11 cellular contexts compared by ENCODE assay signal in genomic region chr1:156247460-156248322, GRCh38. TPM values are rescaled to one million over a fixed set of nuclear protein-coding genes. Genes with fewer than 3 reads are reported as not detected.
DNase-seq lines count a peak whose midpoint lies in the region; ATAC-seq, FAIRE-seq and TF ChIP-seq lines count a peak whose summit lies in the region.
"Had no signal": no experiment of that assay in that cellular context is flagged by ENCODE, and none has a peak within 500 bp of the region (broad histone marks: within the 10 kb centered on the region; RNA-seq: fewer than 3 reads in every experiment).

TSS of gene PAQR6 (minus strand) at chr1:156248056. CDS start at chr1:156246731, 1,325 bp downstream.

- no peak within 1 kb of the TSS for H2AFZ ChIP-seq in PC-9
- no peak within 1 kb of the TSS for H2AFZ ChIP-seq in mesenchymal stem cell (ENCODE audit: low read depth, low read length)

- no peak within 1 kb of the TSS for H3K4me3 ChIP-seq in PC-9
- H3K4me3 ChIP-seq in pancreas = no peak within 1 kb of the TSS
- no peak within 1 kb of the TSS for H3K4me3 ChIP-seq in mesenchymal stem cell (ENCODE audit: insufficient read depth in 1 of 2, low read depth in 1 of 2, low read length in 2 of 2)
- H3K4me3 ChIP-seq: SK-N-MC, skin epidermis, thyroid gland had no signal

- WGBS in pancreas, 2 donors = 26 to 30% methylated on average over 12 to 16 of the region's 16 CpGs
- 93% methylated on average over 16 of the region's 16 CpGs for WGBS in mesenchymal stem cell

- no peak within 1 kb of the TSS for H2AK5ac ChIP-seq in mesenchymal stem cell (ENCODE audit: low read length, severe bottlenecking)

- POLR2A ChIA-PET in PC-9 (lab: Charles Lee; ENCODE audit: unreplicated experiment) = interaction anchor here (0.6 kb wide), 1 partner anchor 54 kb away, joined by 3 read pairs; no protein-coding TSS in a partner anchor

- TF ChIP-seq CTCF in PC-9 (conservative IDR thresholded peaks at IDR 0.05) (no peak), pancreas (IDR thresholded peaks at IDR 0.05) (no peak)

- H3K4ac ChIP-seq in mesenchymal stem cell (ENCODE audit: low read depth in 1 of 2, low read length in 2 of 2) = peak within 1 kb of the TSS in 1 of 2 experiments; percentile 37

- H3F3A ChIP-seq in PC-9 (ENCODE audit: insufficient read depth, low read depth) = peaks cover 21% of the 10 kb centered on the region; the same call in 1 of the 2 replicates

- H3K18ac ChIP-seq in mesenchymal stem cell (ENCODE audit: low read depth in 1 of 2, low read length in 2 of 2) = no peak within 1 kb of the TSS

- H2BK15ac ChIP-seq in mesenchymal stem cell (ENCODE audit: low read depth, poor library complexity, severe bottlenecking) = no peak within 1 kb of the TSS

- H3K9me3 ChIP-seq in PC-9 (ENCODE audit: insufficient read depth, low read depth) (no peaks in the 10 kb centered on the region), pancreas (no peaks in the 10 kb centered on the region), mesenchymal stem cell (ENCODE audit: control insufficient read depth, low read length) (no peaks in the 10 kb centered on the region)
- H3K9me3 ChIP-seq: thyroid gland had no signal

- no peaks in the 10 kb centered on the region; the same call in 1 of the 2 replicates for H4K20me1 ChIP-seq in PC-9 (ENCODE audit: insufficient read depth)

- CTCF ChIA-PET in PC-9 (lab: Charles Lee) = no interaction called here

- H3K4me1 ChIP-seq in PC-9 (replicated peaks; ENCODE audit: insufficient read depth) = no peaks in the 10 kb centered on the region
- peaks cover 3 to 6% (median 6%) of the 10 kb centered on the region in 3 donors for H3K4me1 ChIP-seq in pancreas
- peaks cover 1% of the 10 kb centered on the region for H3K4me1 ChIP-seq in mesenchymal stem cell (ENCODE audit: control insufficient read depth, insufficient read depth, low read depth, low read length)

- no peak within 1 kb of the TSS for H2BK12ac ChIP-seq in mesenchymal stem cell (ENCODE audit: low read length in 2 of 2)

- H3K79me2 ChIP-seq in PC-9 (ENCODE audit: low read depth) = no peaks in the 10 kb centered on the region

- no peak within 1 kb of the TSS for H3K23ac ChIP-seq in mesenchymal stem cell (ENCODE audit: low read length in 2 of 2)

- H4K8ac ChIP-seq in mesenchymal stem cell (ENCODE audit: low read length) = no peak within 1 kb of the TSS

- H2BK5ac ChIP-seq in mesenchymal stem cell (ENCODE audit: low read depth, low read length, poor library complexity, severe bottlenecking) = no peak within 1 kb of the TSS

- no peak within 1 kb of the TSS for H2BK120ac ChIP-seq in mesenchymal stem cell (ENCODE audit: low read depth, low read length)

- ATAC-seq in pancreas = peak; percentile 12 to 56 (median 37)

- H3K9ac ChIP-seq in mesenchymal stem cell (ENCODE audit: low read length) = no peak within 1 kb of the TSS

- FAIRE-seq in pancreas (lab: Jason Lieb, UNC) = no peak

- in situ Hi-C loops in G401 (cut with HindIII; ENCODE audit: low sequenced_read_pairs) = no loop called here

- H3K36me3 ChIP-seq in PC-9 (ENCODE audit: low read depth) = peaks cover 12% of the 10 kb centered on the region; the same call in 1 of the 2 replicates
- H3K36me3 ChIP-seq in pancreas = peaks cover 2 to 28% (median 6%) of the 10 kb centered on the region in 3 donors
- peaks cover 40 to 71% of the 10 kb centered on the region in 2 experiments for H3K36me3 ChIP-seq in mesenchymal stem cell (ENCODE audit: control insufficient read depth in 1 of 2, insufficient read depth in 2 of 2, low read depth in 1 of 2, low read length in 2 of 2)

- no peaks in the 10 kb centered on the region for H3K27me3 ChIP-seq in PC-9 (ENCODE audit: insufficient read depth, low read depth)
- H3K27me3 ChIP-seq in pancreas = no peaks in the 10 kb centered on the region
- H3K27me3 ChIP-seq in mesenchymal stem cell (ENCODE audit: control insufficient read depth in 1 of 2, insufficient read depth in 1 of 2, low read length in 2 of 2) = peaks cover 0 to 30% of the 10 kb centered on the region in 2 experiments
- H3K27me3 ChIP-seq: thyroid gland had no signal

- no TSS peak for BruUV-seq in PC-9 (replicated peaks; lab: Mats Ljungman, UMichigan)

- intact Hi-C loops in PC-9 (cut with micrococcal nuclease; ENCODE audit: unreplicated experiment) (no loop called here), head of caudate nucleus (cut with DNase I) (no loop called here), pancreas (cut with DNase I) (no loop called here)

- peak within 1 kb of the TSS in 1 of 2 experiments; percentile 9 for H3K14ac ChIP-seq in mesenchymal stem cell (ENCODE audit: low read length in 2 of 2)

- no peaks in the 10 kb centered on the region for H3K9me2 ChIP-seq in PC-9 (ENCODE audit: insufficient read depth)

- H3K4me2 ChIP-seq in PC-9 = no peak within 1 kb of the TSS
- H3K4me2 ChIP-seq in mesenchymal stem cell (ENCODE audit: low read length, poor library complexity, severe bottlenecking) = no peak within 1 kb of the TSS

- H3K79me1 ChIP-seq in mesenchymal stem cell (replicated peaks; ENCODE audit: low read length, poor library complexity, severe bottlenecking) = no peaks in the 10 kb centered on the region

- DNase-seq in G401 (ENCODE audit: low spot score) = peak; percentile 47
- DNase-seq in PC-9 = no peak
- peak; percentile 81 to 98 (median 94) for DNase-seq in head of caudate nucleus
- DNase-seq in pancreas = peak in 2 of 6 donors; percentile 26 to 35
- no peak for DNase-seq in NCI-H128 (lab: John Stamatoyannopoulos, UW; ENCODE audit: unreplicated experiment)
- DNase-seq in mesenchymal stem cell = no peak
- DNase-seq in activated effector memory CD4-positive, alpha-beta T cell treated with Interleukin-2 at 50 U/mL for 16 hours = no peak
- DNase-seq in NCI-H1930 (lab: John Stamatoyannopoulos, UW) = no peak

- no peak within 1 kb of the TSS for H4K91ac ChIP-seq in mesenchymal stem cell (ENCODE audit: low read length)

- H3K27ac ChIP-seq in PC-9 = no peak within 1 kb of the TSS
- no peak within 1 kb of the TSS for H3K27ac ChIP-seq in pancreas
- no peak within 1 kb of the TSS for H3K27ac ChIP-seq in mesenchymal stem cell (ENCODE audit: low read length, poor library complexity, severe bottlenecking)
- H3K27ac ChIP-seq: SK-N-MC, thyroid gland had no signal

RNA-seq across cellular contexts. Expression of gene PAQR6, which starts in this region (rescaled TPM):
- total RNA-seq in G401 (2014; rRNA removed; shearing (Covaris generic)) = 0.07 and 2.0 TPM in 2 replicates
- total RNA-seq in PC-9 (2021) = 12.3 and 14.1 TPM in 2 replicates
- total RNA-seq in pancreas = 1 to 10 TPM in 2 of 6 donors, under 1 TPM in 4; 0.51 to 1.3 (median 0.67) TPM
- 1 to 10 TPM; 3.5 to 5.6 TPM for polyA plus RNA-seq in pancreas
- polyA plus RNA-seq in mesenchymal stem cell (2013, experiment 1 of 2) = 3.5 TPM
- 2.6 TPM for polyA plus RNA-seq in mesenchymal stem cell (2013, experiment 2 of 2)

Comparison
In these comparisons a context has a peak if more than half of its experiments do, and no peak if none do; other contexts are left out.
1. DNase-seq: peak in G401 (single experiment) and head of caudate nucleus (42 of 42); none in PC-9 (0 of 2), NCI-H128 (single experiment), mesenchymal stem cell (single experiment), activated effector memory CD4-positive, alpha-beta T cell treated with Interleukin-2 at 50 U/mL for 16 hours (single experiment) and NCI-H1930 (0 of 2).